8 cellular contexts compared by ENCODE assay signal in the genomic region with DNA sequence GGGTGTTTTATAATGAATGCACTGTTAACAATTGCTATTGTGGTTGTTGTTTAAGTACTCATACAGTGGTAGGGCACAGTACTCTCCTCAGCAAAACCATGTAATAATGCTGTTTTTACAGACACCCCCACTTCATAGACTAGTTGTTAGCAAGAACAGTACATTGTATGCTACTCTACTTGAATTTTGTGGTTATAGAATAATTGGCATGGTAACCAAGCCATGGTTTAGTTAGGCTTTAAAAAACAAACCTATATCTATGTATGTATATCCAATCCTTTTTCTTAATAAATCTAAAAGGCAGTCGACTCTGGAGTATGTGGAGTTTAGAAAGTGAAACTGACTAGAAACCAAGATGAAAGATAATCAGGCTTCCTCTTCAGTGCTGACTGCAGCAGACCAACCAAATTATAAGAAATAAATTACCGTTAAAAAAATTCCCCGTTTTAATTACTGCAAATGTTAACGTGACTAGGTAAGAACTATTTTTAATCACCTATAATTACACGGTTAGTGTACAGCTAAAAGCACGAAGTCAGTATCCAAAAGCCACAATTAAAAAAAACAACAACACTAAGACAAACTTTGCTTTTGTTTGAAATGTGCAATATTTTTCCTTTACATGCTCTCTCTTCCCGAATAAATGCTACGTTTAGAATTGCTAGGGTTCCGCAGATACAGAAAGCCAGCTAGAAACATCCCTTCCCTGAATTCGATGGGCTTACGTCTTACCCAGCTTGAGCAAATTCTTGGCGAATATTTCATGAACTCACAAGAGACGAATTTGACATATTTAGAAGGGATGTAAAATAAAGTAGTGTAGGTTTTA.
A peak's percentile ranks its signal among the peaks of the same experiment; 100 is the strongest.
DNase-seq lines count a peak whose midpoint lies in the region; ATAC-seq and TF ChIP-seq lines count a peak whose summit lies in the region.

No MANE protein-coding gene starts in this region.

- peak overlapping the region; percentile 76 for H3K4me3 Mint-ChIP-seq in activated T-helper 17 cell treated with anti-CD3 and anti-CD28 coated beads, Interleukin-2, amount 50 U/mL, for 72 hours

- H3K36me3 ChIP-seq in right atrium auricular region (no peaks in the 10 kb centered on the region), rectal smooth muscle tissue (ENCODE audit: control insufficient read depth, insufficient read depth, low read length) (no peaks in the 10 kb centered on the region)

- no peaks in the 10 kb centered on the region for H3K27me3 ChIP-seq in right atrium auricular region
- H3K27me3 ChIP-seq in rectal smooth muscle tissue (ENCODE audit: control insufficient read depth, insufficient read depth, low read length) = no peaks in the 10 kb centered on the region

- peak; percentile 38 for ATAC-seq in activated T-helper 17 cell treated with anti-CD3 and anti-CD28 coated beads, Interleukin-2, amount 50 U/mL, for 72 hours (replicated peaks)
- ATAC-seq in GM21786 (IDR thresholded peaks at IDR 0.05; ENCODE audit: unreplicated experiment) (no peak), HG02588 (IDR thresholded peaks at IDR 0.05; ENCODE audit: unreplicated experiment) (no peak)

- peak; percentile 33 for DNase-seq in SKM-1 treated with dmso at 0.1 percent for 144 hours (lab: John Stamatoyannopoulos, UW; ENCODE audit: unreplicated experiment)
- no peak for DNase-seq in SKM-1 (lab: John Stamatoyannopoulos, UW; ENCODE audit: unreplicated experiment)
- peak; percentile 22 for DNase-seq in HT1080 (ENCODE audit: low read depth)
- no peak for DNase-seq in right atrium auricular region (ENCODE audit: low spot score)

- H3K9me3 Mint-ChIP-seq in activated T-helper 17 cell treated with anti-CD3 and anti-CD28 coated beads, Interleukin-2, amount 50 U/mL, for 72 hours = no peaks in the 10 kb centered on the region

- no peak for TF ChIP-seq CTCF in right atrium auricular region (IDR thresholded peaks at IDR 0.05)

- no peaks in the 10 kb centered on the region for H3K9me3 ChIP-seq in right atrium auricular region

- peaks cover 14% of the 10 kb centered on the region for H3K4me1 Mint-ChIP-seq in activated T-helper 17 cell treated with anti-CD3 and anti-CD28 coated beads, Interleukin-2, amount 50 U/mL, for 72 hours

- H3K4me3 ChIP-seq in right atrium auricular region (peak overlapping the region; percentile 42 to 77), rectal smooth muscle tissue (ENCODE audit: low read length) (peak overlapping the region; percentile 87)

- H3K27ac ChIP-seq in right atrium auricular region (peak overlapping the region; percentile 96 to 98), rectal smooth muscle tissue (ENCODE audit: low read depth, low read length) (peak overlapping the region; percentile 99)

- peak overlapping the region; percentile 75 for H3K27ac Mint-ChIP-seq in activated T-helper 17 cell treated with anti-CD3 and anti-CD28 coated beads, Interleukin-2, amount 50 U/mL, for 72 hours

- peak overlapping the region; percentile 93 for H3K9ac ChIP-seq in rectal smooth muscle tissue (ENCODE audit: low read length)

- H3K4me1 ChIP-seq in right atrium auricular region (peaks cover 0 to 26% of the 10 kb centered on the region in 2 donors), rectal smooth muscle tissue (ENCODE audit: control insufficient read depth, insufficient read depth, low read length) (peaks cover 20% of the 10 kb centered on the region)

- no peaks in the 10 kb centered on the region for H3K36me3 Mint-ChIP-seq in activated T-helper 17 cell treated with anti-CD3 and anti-CD28 coated beads, Interleukin-2, amount 50 U/mL, for 72 hours (ENCODE audit: low read depth)

- H3K27me3 Mint-ChIP-seq in activated T-helper 17 cell treated with anti-CD3 and anti-CD28 coated beads, Interleukin-2, amount 50 U/mL, for 72 hours = no peaks in the 10 kb centered on the region

Comparison
In these comparisons a context has a peak if more than half of its experiments do, and no peak if none do; other contexts are left out.
1. DNase-seq: peak in SKM-1 treated with dmso at 0.1 percent for 144 hours (single experiment) and HT1080 (single experiment); none in SKM-1 (single experiment) and right atrium auricular region (single experiment).